In genomic region chr19:33377586-33378475, GRCh38 we compare ENCODE assay signal across 16 cellular contexts. TPM values are rescaled to one million over a fixed set of nuclear protein-coding genes. Genes with fewer than 3 reads are reported as not detected.
A peak's percentile ranks its signal among the peaks of the same experiment; 100 is the strongest.
DNase-seq lines count a peak whose midpoint lies in the region; ATAC-seq, FAIRE-seq and TF ChIP-seq lines count a peak whose summit lies in the region.
"Had no signal": no experiment of that assay in that cellular context is flagged by ENCODE, and none has a peak within 500 bp of the region (broad histone marks: within the 10 kb centered on the region; RNA-seq: fewer than 3 reads in every experiment).

No MANE protein-coding gene starts in this region.

- no peak overlapping the region for H3K4me3 ChIP-seq in left ventricle myocardium inferior
- no peak overlapping the region for H3K4me3 ChIP-seq in right atrium auricular region
- no peak overlapping the region for H3K4me3 ChIP-seq in H1 (ENCODE audit: extremely low read depth in 1 of 4, insufficient read depth in 2 of 4, low read depth in 3 of 4, low read length in 4 of 4)
- no peak overlapping the region for H3K4me3 ChIP-seq in MG63
- H3K4me3 ChIP-seq: cardiac muscle cell, vagina had no signal

- H2BK5ac ChIP-seq in H1 (ENCODE audit: low read depth, low read length): 0 out of 2 replicates have a peak overlapping the region, but pooled peaks have one; percentile 26

- no peak overlapping the region for H3K14ac ChIP-seq in H1 (ENCODE audit: insufficient read length)

- no peak for ATAC-seq in stimulated activated naive CD8-positive, alpha-beta T cell treated with anti-CD3 and anti-CD28 coated beads, Interleukin-15, Interleukin-2, amounts not matched to agents 100 U/mL and 50 U/mL, for 24 hours
- ATAC-seq in HG02870 (IDR thresholded peaks at IDR 0.05; ENCODE audit: unreplicated experiment) (no peak), HG03108 (IDR thresholded peaks at IDR 0.05; ENCODE audit: unreplicated experiment) (no peak)
- ATAC-seq: natural killer cell treated with Interleukin-12 subunit alpha and Interleukin-12 subunit beta and Interleukin-15 and Interleukin-18, amount 100 ng/mL, for 72 hours; SK-N-SH treated with all-trans-retinoic acid at 6 μM for 48 hours had no signal

- peaks cover 6% of the 10 kb centered on the region for H3K23me2 ChIP-seq in H1 (ENCODE audit: low read depth, low read length)

- H3K79me2 ChIP-seq in H1 (ENCODE audit: control insufficient read depth in 1 of 2, insufficient read depth in 2 of 2, low read length in 2 of 2): peaks cover 27 to 88% of the 10 kb centered on the region in 2 experiments

- peaks cover 73% of the 10 kb centered on the region for H3K4me1 ChIP-seq in left ventricle myocardium inferior
- H3K4me1 ChIP-seq in right atrium auricular region: peaks cover 0 to 44% of the 10 kb centered on the region in 2 donors
- H3K4me1 ChIP-seq in H1 (replicated peaks in 1 of 4; ENCODE audit: control insufficient read depth in 3 of 4, insufficient read depth in 4 of 4, low read length in 3 of 4): peaks cover 4 to 12% (median 6%) of the 10 kb centered on the region in 4 experiments; a peak in 6 of 7 replicates

- H4K5ac ChIP-seq in H1 (ENCODE audit: insufficient read length, low read depth, low read length): no peak overlapping the region

- H3K27me3 ChIP-seq in left ventricle myocardium inferior (ENCODE audit: low read depth) (no peaks in the 10 kb centered on the region), right atrium auricular region (no peaks in the 10 kb centered on the region), H1 (replicated peaks in 1 of 4; ENCODE audit: control insufficient read depth in 3 of 4, extremely low read depth in 1 of 4, insufficient read depth in 3 of 4, low read length in 3 of 4) (no peaks in the 10 kb centered on the region), MG63 (no peaks in the 10 kb centered on the region)
- H3K27me3 ChIP-seq: cardiac muscle cell, vagina had no signal

- intact Hi-C loops in left ventricle myocardium inferior (cut with micrococcal nuclease): no loop called here

- peaks cover 19% of the 10 kb centered on the region for H3K79me1 ChIP-seq in H1 (ENCODE audit: low read depth, low read length)

- H4K91ac ChIP-seq in H1 (replicated peaks; ENCODE audit: insufficient read length, low read length): no peak overlapping the region

- H4K20me1 ChIP-seq in H1 (replicated peaks in 1 of 2; ENCODE audit: control insufficient read depth in 1 of 2, insufficient read depth in 2 of 2, low read length in 2 of 2): peaks cover 34% of the 10 kb centered on the region in 2 experiments

- TF ChIP-seq EP300 in H1 (IDR thresholded peaks at IDR 0.05; ENCODE audit: borderline replicate concordance in 1 of 2, low read depth in 2 of 2, low read length in 2 of 2): no peak

- POLR2A ChIA-PET in H1 (lab: Charles Lee; ENCODE audit: partially characterized antibody): interaction anchor here (0.8 to 2.1 kb wide), 10 partner anchors 9 to 131 kb away, joined by 3 to 9 read pairs (median 4); no protein-coding TSS in a partner anchor

- H2BK20ac ChIP-seq in H1 (ENCODE audit: low read length): no peak overlapping the region

- H3K9me3 ChIP-seq in left ventricle myocardium inferior (replicated peaks) (no peaks in the 10 kb centered on the region), right atrium auricular region (no peaks in the 10 kb centered on the region), H1 (ENCODE audit: insufficient read depth in 2 of 2, low read depth in 1 of 2, low read length in 1 of 2) (no peaks in the 10 kb centered on the region), MG63 (no peaks in the 10 kb centered on the region)
- H3K9me3 ChIP-seq: vagina had no signal

- 90% methylated on average over 12 of the region's 12 CpGs; no CpG with 5 or more reads in 1 of the 2 experiments for WGBS in H1 (ENCODE audit: extremely low coverage in 1 of 2, insufficient coverage in 1 of 2, insufficient read length in 1 of 2, insufficient replicate concordance in 2 of 2, low coverage in 1 of 2, low lambda C conversion rate in 2 of 2, missing lambda C conversion rate in 1 of 2), 2 experiments

- no peak overlapping the region for H3K18ac ChIP-seq in H1 (ENCODE audit: extremely low read depth, low read length)

- no peak overlapping the region for H3K9ac ChIP-seq in H1 (replicated peaks in 1 of 4; ENCODE audit: extremely low read depth in 1 of 4, low read depth in 3 of 4, low read length in 3 of 4)

- H3K56ac ChIP-seq in H1 (replicated peaks; ENCODE audit: insufficient read length, low read depth, low read length): no peak overlapping the region

- no peak overlapping the region for H2AFZ ChIP-seq in H1 (ENCODE audit: low read length)

- H2BK120ac ChIP-seq in H1 (replicated peaks; ENCODE audit: low read depth, low read length): no peak overlapping the region

- no peak overlapping the region for H2BK15ac ChIP-seq in H1 (ENCODE audit: low read length)

- TF ChIP-seq POLR2A in H1 (IDR thresholded peaks at IDR 0.05; ENCODE audit: control extremely low read depth in 1 of 2, low read depth in 2 of 2, low read length in 2 of 2): no peak

- H3K4me2 ChIP-seq in H1 (ENCODE audit: insufficient read depth in 1 of 2, low read depth in 2 of 2, low read length in 2 of 2): no peak overlapping the region
- H3K4me2 ChIP-seq: smooth muscle cell had no signal

- CTCF ChIA-PET in H1 (lab: Charles Lee; ENCODE audit: partially characterized antibody): interaction anchor here (0.7 to 4.2 kb wide), 14 partner anchors 11 to 142 kb away, joined by 3 to 21 read pairs (median 5); partner anchors contain the start of gene CEBPA

- no peak for FAIRE-seq in H1 (lab: Jason Lieb, UNC)
- FAIRE-seq: islet of Langerhans had no signal

- TF ChIP-seq CTCF in left ventricle myocardium inferior (IDR thresholded peaks at IDR 0.05; ENCODE audit: borderline replicate concordance): no peak
- TF ChIP-seq CTCF in right atrium auricular region (IDR thresholded peaks at IDR 0.05): no peak
- no peak for TF ChIP-seq CTCF in H1 (IDR thresholded peaks at IDR 0.05; ENCODE audit: control extremely low read depth in 1 of 3, insufficient read depth in 1 of 3, low read depth in 1 of 3, low read length in 3 of 3)

- peaks cover 17% of the 10 kb centered on the region for H3K36me3 ChIP-seq in left ventricle myocardium inferior
- H3K36me3 ChIP-seq in right atrium auricular region: peaks cover 13% of the 10 kb centered on the region
- H3K36me3 ChIP-seq in H1 (ENCODE audit: control insufficient read depth in 2 of 4, insufficient read depth in 4 of 4, low read length in 3 of 4): peaks cover 0 to 9% (median 2%) of the 10 kb centered on the region in 4 experiments; a peak in 4 of 8 replicates
- peaks cover 70% of the 10 kb centered on the region for H3K36me3 ChIP-seq in MG63

- TF ChIP-seq RAD21 in H1 (IDR thresholded peaks at IDR 0.05 in 1 of 2, conservative IDR thresholded peaks at IDR 0.05 in 1 of 2; ENCODE audit: low read depth in 2 of 2, low read length in 2 of 2): no peak

- no peak overlapping the region for H3K4ac ChIP-seq in H1 (replicated peaks; ENCODE audit: insufficient read length, low read depth, low read length)

- DNase-seq in left ventricle myocardium inferior: no peak
- no peak for DNase-seq in right atrium auricular region (ENCODE audit: low spot score)
- DNase-seq in H1 (ENCODE audit: low read depth in 1 of 2, low spot score in 2 of 2): no peak
- peak; percentile 41 for DNase-seq in myocyte (ENCODE audit: low read depth)
- no peak for DNase-seq in stimulated activated naive CD8-positive, alpha-beta T cell treated with anti-CD3 and anti-CD28 coated beads, Interleukin-15, Interleukin-2, amounts not matched to agents 100 U/mL and 50 U/mL, for 24 hours
- DNase-seq in MG63: no peak
- DNase-seq: activated CD4-positive, CD25-positive, alpha-beta regulatory T cell; erythroblast had no signal

- no peak overlapping the region for H3K23ac ChIP-seq in H1 (ENCODE audit: insufficient read length)

- H3K27ac ChIP-seq in left ventricle myocardium inferior (replicated peaks): peak overlapping the region; percentile 95
- no peak overlapping the region for H3K27ac ChIP-seq in right atrium auricular region
- H3K27ac ChIP-seq in H1 (ENCODE audit: low read depth, low read length): no peak overlapping the region
- H3K27ac ChIP-seq: cardiac muscle cell had no signal

- H2AK5ac ChIP-seq in H1 (ENCODE audit: low read depth, low read length): no peak overlapping the region

- no peak overlapping the region for H2BK12ac ChIP-seq in H1 (ENCODE audit: low read depth, low read length)

- H4K8ac ChIP-seq in H1 (ENCODE audit: extremely low read depth, insufficient read depth, low read length): no peak overlapping the region

TF ChIP-seq in H1, 55 proteins besides CTCF, POLR2A, EP300 and RAD21 (continues in another document):
- TF ChIP-seq CREB1 (IDR thresholded peaks at IDR 0.05): no peak
- no peak for TF ChIP-seq RBBP5 (IDR thresholded peaks at IDR 0.05; ENCODE audit: borderline replicate concordance, low read depth, low read length)

RNA-seq across cellular contexts. Expression of gene CEBPG, which starts 4.3 kb away (rescaled TPM):
- total RNA-seq in left ventricle myocardium inferior (13.0 TPM), right atrium auricular region (10 to 100 TPM; 12.9 to 15.2 TPM), myocyte (21.7 and 23.6 TPM in 2 replicates)
- 32.7 and 35.4 TPM in 2 replicates for total RNA-seq in H1 (2021; fragmentation: NEBNext Ultra II Directional; extraction: Animal tissue kit (Norgen Biotek cat#: 25700))
- polyA plus RNA-seq in H1 (2011; rRNA removed): 10.9 and 12.3 TPM in 2 replicates
- 20.1 TPM for polyA plus RNA-seq in H1 (2011; cell fraction: cytosol; rRNA removed)
- polyA plus RNA-seq in H1 (2011; cell fraction: nucleus; rRNA removed): 12.8 TPM
- polyA plus RNA-seq in H1 (2012, experiment 1 of 2): 18.6 to 27.0 TPM (median 20.1 TPM) in 4 replicates
- polyA plus RNA-seq in H1 (2012, experiment 2 of 2): 2.7 TPM
- polyA plus RNA-seq in H1 (2013, experiment 1 of 2): 16.3 TPM
- 16.9 TPM for polyA plus RNA-seq in H1 (2013, experiment 2 of 2)
- 23.8 and 26.8 TPM in 2 replicates for polyA minus RNA-seq in H1 (2011; rRNA and poly(A)+ RNA removed)
- polyA minus RNA-seq in H1 (2011; cell fraction: cytosol; rRNA and poly(A)+ RNA removed): 13.9 TPM
- polyA minus RNA-seq in H1 (2011; cell fraction: nucleus; rRNA and poly(A)+ RNA removed): 33.7 TPM
- 21.0 TPM for polyA plus RNA-seq in myocyte (2012)
- total RNA-seq in MG63 (2014; rRNA removed; shearing (Covaris generic); ENCODE audit: low replicate concordance): 21.2 and 42.1 TPM in 2 replicates
